ENCODE assay signal across 10 cellular contexts in genomic region chr10:74118794-74119193, GRCh38. TPM values are rescaled to one million over a fixed set of nuclear protein-coding genes. Genes with fewer than 3 reads are reported as not detected.
DNase-seq lines count a peak whose midpoint lies in the region; ATAC-seq, FAIRE-seq and TF ChIP-seq lines count a peak whose summit lies in the region.
"Had no signal": no experiment of that assay in that cellular context is flagged by ENCODE, and none has a peak within 500 bp of the region (broad histone marks: within the 10 kb centered on the region; RNA-seq: fewer than 3 reads in every experiment).

No MANE protein-coding gene starts in this region.

- H3K36me3 ChIP-seq in endodermal cell (ENCODE audit: control insufficient read depth, insufficient read depth, low read length) = peaks cover 98% of the 10 kb centered on the region
- H3K36me3 ChIP-seq in osteoblast (ENCODE audit: insufficient read depth, low read length) = peaks cover 96% of the 10 kb centered on the region
- H3K36me3 ChIP-seq in Karpas-422 (ENCODE audit: insufficient read depth, low read length) = peaks cover 59% of the 10 kb centered on the region; the same call in 1 of the 2 replicates

- H3K4me1 Mint-ChIP-seq in endodermal cell = peaks cover 6% of the 10 kb centered on the region

- H3K79me2 ChIP-seq in osteoblast (ENCODE audit: insufficient read depth, low read length) (peaks cover 22% of the 10 kb centered on the region), Karpas-422 (ENCODE audit: low read length) (peaks cover 3% of the 10 kb centered on the region)

- H3K9me3 ChIP-seq in endodermal cell (ENCODE audit: control insufficient read depth, low read length) (no peaks in the 10 kb centered on the region), osteoblast (ENCODE audit: low read depth, low read length) (no peaks in the 10 kb centered on the region), Karpas-422 (ENCODE audit: low read length) (no peaks in the 10 kb centered on the region)

- H3K4me2 ChIP-seq in osteoblast (ENCODE audit: insufficient read depth, low read length) (no peak overlapping the region), Karpas-422 (ENCODE audit: low read depth, low read length, poor library complexity, severe bottlenecking) (no peak overlapping the region)

- peak; percentile 52 for DNase-seq in ELR (ENCODE audit: low read depth)
- peak; percentile 21 for DNase-seq in RCC 7860 (ENCODE audit: low spot score)
- no peak for DNase-seq in endodermal cell
- DNase-seq in osteoblast (ENCODE audit: insufficient read length, low spot score, missing footprints) = peak; percentile 55
- DNase-seq in lower leg skin (ENCODE audit: low spot score in 2 of 2) = no peak
- DNase-seq in NCI-H1417 treated with DMSO at 0.1 percent for 48 hours (lab: John Stamatoyannopoulos, UW) = no peak
- DNase-seq in Karpas-422 = no peak
- DNase-seq: stimulated activated CD4-positive, alpha-beta T cell treated with anti-CD3 and anti-CD28 coated beads, Interleukin-1b, Interleukin-23, amount 100 ng/mL, for 48 hours had no signal

- intact Hi-C loops in lower leg skin (cut with DNase I; ENCODE audit: low total_unique reads) = no loop called here

- H3K27ac Mint-ChIP-seq in endodermal cell = peak overlapping the region; percentile 83

- WGBS in endodermal cell (ENCODE audit: insufficient coverage in 1 of 2, insufficient read length in 1 of 2), 2 experiments = 90 to 96% methylated on average over 2 to 3 of the region's 3 CpGs
- 53 to 56% methylated on average over 3 of the region's 3 CpGs for WGBS in lower leg skin, 2 donors

- TF ChIP-seq POLR2A in lower leg skin (IDR thresholded peaks at IDR 0.05) = no peak

- H2AFZ ChIP-seq in osteoblast (ENCODE audit: low read length) (no peak overlapping the region), Karpas-422 (ENCODE audit: low read length) (no peak overlapping the region)

- no peak for FAIRE-seq in RCC 7860 (lab: Jason Lieb, UNC)
- FAIRE-seq: islet of Langerhans had no signal

- no peaks in the 10 kb centered on the region for H3K9me2 ChIP-seq in Karpas-422 (replicated peaks; ENCODE audit: insufficient read depth, low read length)

- ATAC-seq in HG03439 (IDR thresholded peaks at IDR 0.05; ENCODE audit: unreplicated experiment) = no peak

- H3K27me3 Mint-ChIP-seq in endodermal cell (ENCODE audit: insufficient read depth) = no peaks in the 10 kb centered on the region

- peaks cover 80% of the 10 kb centered on the region for H3K36me3 Mint-ChIP-seq in endodermal cell (ENCODE audit: low read depth)

- H3K27me3 ChIP-seq in endodermal cell (ENCODE audit: control insufficient read depth, insufficient read depth, low read length, poor library complexity, severe bottlenecking) = no peaks in the 10 kb centered on the region
- H3K27me3 ChIP-seq in osteoblast (ENCODE audit: insufficient read depth, low read length) = no peaks in the 10 kb centered on the region
- H3K27me3 ChIP-seq in Karpas-422 (ENCODE audit: low read length) = no peaks in the 10 kb centered on the region

- no peak overlapping the region for H3K27ac ChIP-seq in endodermal cell (ENCODE audit: low read depth, low read length)
- H3K27ac ChIP-seq in osteoblast (ENCODE audit: low read depth, low read length) = peak overlapping the region; percentile 1
- no peak overlapping the region for H3K27ac ChIP-seq in Karpas-422 (ENCODE audit: low read length)

- H3K4me1 ChIP-seq in endodermal cell (ENCODE audit: control insufficient read depth, insufficient read depth, low read length) (peaks cover 4% of the 10 kb centered on the region), osteoblast (ENCODE audit: insufficient read depth, low read length) (peaks cover 8% of the 10 kb centered on the region), Karpas-422 (ENCODE audit: low read length) (peaks cover 7% of the 10 kb centered on the region; the same call in 1 of the 2 replicates)

- no peak overlapping the region for H3K4me3 ChIP-seq in endodermal cell (ENCODE audit: low read length)
- H3K4me3 ChIP-seq in osteoblast (ENCODE audit: insufficient read depth, low read length) = no peak overlapping the region
- no peak overlapping the region for H3K4me3 ChIP-seq in lower leg skin (ENCODE audit: low read depth, poor library complexity, severe bottlenecking)
- H3K4me3 ChIP-seq in Karpas-422 (ENCODE audit: low read length) = no peak overlapping the region

- H3K4me3 Mint-ChIP-seq in endodermal cell = no peak overlapping the region

- no peaks in the 10 kb centered on the region for H3K9me3 Mint-ChIP-seq in endodermal cell

- H4K20me1 ChIP-seq in osteoblast (ENCODE audit: insufficient read depth, low read length) = peaks cover 21% of the 10 kb centered on the region
- H4K20me1 ChIP-seq in Karpas-422 (ENCODE audit: insufficient read depth, low read depth, low read length) = no peaks in the 10 kb centered on the region

- TF ChIP-seq CTCF in endodermal cell (conservative IDR thresholded peaks at IDR 0.05) (no peak), osteoblast (IDR thresholded peaks at IDR 0.05; ENCODE audit: extremely low read depth, low read depth, low read length) (no peak), lower leg skin (IDR thresholded peaks at IDR 0.05) (no peak)

- H3K9ac ChIP-seq in endodermal cell (ENCODE audit: extremely low read depth, low read length, poor library complexity, severe bottlenecking) (no peak overlapping the region), Karpas-422 (ENCODE audit: low read length) (no peak overlapping the region)

RNA-seq across cellular contexts. Expression of gene AP3M1, which starts 31.8 kb away (rescaled TPM):
- total RNA-seq in endodermal cell = 10 to 100 TPM; 47.2 to 53.5 TPM
- polyA plus RNA-seq in endodermal cell (2013, experiment 1 of 2) = 72.4 TPM
- 64.9 TPM for polyA plus RNA-seq in endodermal cell (2013, experiment 2 of 2)
- total RNA-seq in osteoblast = 35.8 and 37.7 TPM in 2 replicates
- total RNA-seq in lower leg skin = 10 to 100 TPM; 13.3 to 24.2 (median 15.5) TPM
- 19.4 and 52.9 TPM in 2 replicates for total RNA-seq in Karpas-422 (2014; rRNA removed; shearing (Covaris generic); ENCODE audit: low replicate concordance)

RNA-seq across cellular contexts. Expression of gene ADK, which starts 32.2 kb away (rescaled TPM):
- total RNA-seq in endodermal cell (10 to 100 TPM; 23.6 to 36.7 TPM), osteoblast (34.0 and 46.3 TPM in 2 replicates), lower leg skin (10 to 100 TPM; 42.3 to 46.3 (median 42.9) TPM)
- 37.2 TPM for polyA plus RNA-seq in endodermal cell (2013, experiment 1 of 2)
- polyA plus RNA-seq in endodermal cell (2013, experiment 2 of 2) = 39.2 TPM
- 29.0 and 41.4 TPM in 2 replicates for total RNA-seq in Karpas-422 (2014; rRNA removed; shearing (Covaris generic); ENCODE audit: low replicate concordance)

Comparison
In these comparisons a context has a peak if more than half of its experiments do, and no peak if none do; other contexts are left out.
1. DNase-seq: peak in ELR (single experiment), RCC 7860 (single experiment) and osteoblast (single experiment); none in endodermal cell (single experiment), lower leg skin (0 of 2), NCI-H1417 treated with DMSO at 0.1 percent for 48 hours (single experiment) and Karpas-422 (single experiment).